Comparison of ENCODE assay signal across 10 cellular contexts in the genomic region with DNA sequence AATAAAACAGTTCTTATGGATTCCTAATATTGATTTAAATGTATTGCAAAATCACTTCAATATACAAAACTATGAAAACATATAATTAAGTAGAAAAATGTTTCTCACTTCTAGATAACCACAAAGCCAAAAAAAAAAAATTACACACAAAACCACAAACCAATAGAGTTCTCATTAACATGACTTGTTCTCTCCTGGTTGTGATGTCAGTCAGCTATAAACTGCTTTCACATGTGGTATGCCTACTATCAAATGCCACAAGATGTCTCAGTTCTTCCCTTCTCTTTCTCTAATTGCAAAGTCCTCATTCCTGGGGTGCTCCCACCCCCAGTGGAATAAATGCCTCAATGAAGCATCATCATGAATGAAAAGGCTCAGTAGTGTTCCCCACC. TPM values are rescaled to one million over a fixed set of nuclear protein-coding genes. Genes with fewer than 3 reads are reported as not detected.
DNase-seq lines count a peak whose midpoint lies in the region; ATAC-seq and TF ChIP-seq lines count a peak whose summit lies in the region.
"Had no signal": no experiment of that assay in that cellular context is flagged by ENCODE, and none has a peak within 500 bp of the region (broad histone marks: within the 10 kb centered on the region; RNA-seq: fewer than 3 reads in every experiment).

No MANE protein-coding gene starts in this region.

- H3K9me3 Mint-ChIP-seq in MCF 10A (ENCODE audit: unreplicated experiment): no peaks in the 10 kb centered on the region

- TF ChIP-seq POLR2A in breast epithelium (IDR thresholded peaks at IDR 0.05): no peak
- no peak for TF ChIP-seq POLR2A in esophagus squamous epithelium (IDR thresholded peaks at IDR 0.05)

- BruUV-seq in MCF 10A (replicated peaks; lab: Mats Ljungman, UMichigan): no TSS peak

- no peak overlapping the region for H3K27ac ChIP-seq in breast epithelium
- peak overlapping the region; percentile 26 to 69 (median 50) for H3K27ac ChIP-seq in esophagus squamous epithelium
- peak overlapping the region; percentile 5 for H3K27ac ChIP-seq in upper lobe of right lung

- no peak for ATAC-seq in upper lobe of right lung
- no peak for ATAC-seq in GM21390 (IDR thresholded peaks at IDR 0.05; ENCODE audit: unreplicated experiment)
- ATAC-seq in HG02623 (IDR thresholded peaks at IDR 0.05; ENCODE audit: unreplicated experiment): no peak
- ATAC-seq: left cardiac atrium had no signal

- H3K36me3 ChIP-seq in breast epithelium: no peaks in the 10 kb centered on the region
- H3K36me3 ChIP-seq in esophagus squamous epithelium: no peaks in the 10 kb centered on the region
- no peaks in the 10 kb centered on the region for H3K36me3 ChIP-seq in upper lobe of right lung

- H3K4me1 ChIP-seq in breast epithelium: no peaks in the 10 kb centered on the region
- H3K4me1 ChIP-seq in esophagus squamous epithelium: peaks cover 13 to 83% (median 47%) of the 10 kb centered on the region in 3 donors
- H3K4me1 ChIP-seq in upper lobe of right lung: peaks cover 19% of the 10 kb centered on the region

- no peaks in the 10 kb centered on the region for H3K27me3 Mint-ChIP-seq in MCF 10A (ENCODE audit: insufficient read depth, unreplicated experiment)
- H3K27me3 Mint-ChIP-seq: T-cell had no signal

- H3K27ac Mint-ChIP-seq in MCF 10A (ENCODE audit: low read depth, unreplicated experiment): peak overlapping the region; percentile 95
- H3K27ac Mint-ChIP-seq: T-cell had no signal

- no peak overlapping the region for H3K4me3 ChIP-seq in breast epithelium
- H3K4me3 ChIP-seq in esophagus squamous epithelium: no peak overlapping the region
- H3K4me3 ChIP-seq in upper lobe of right lung: no peak overlapping the region

- intact Hi-C loops in MCF 10A (cut with micrococcal nuclease): loop anchor here (5.0 kb wide), 1 partner anchor 66 kb away; no protein-coding TSS in a partner anchor
- intact Hi-C loops in breast epithelium (cut with DNase I; ENCODE audit: low total_unique reads): no loop called here
- intact Hi-C loops in esophagus squamous epithelium (cut with DNase I): no loop called here
- intact Hi-C loops in upper lobe of right lung (cut with DNase I): no loop called here

- CTCF ChIA-PET in MCF 10A (lab: Yijun Ruan, JAX): interaction anchor here (0.7 to 1.7 kb wide), 8 partner anchors 10 to 209 kb away, joined by 3 to 7 read pairs (median 4); a partner anchor contains a TSS

- peaks cover 43% of the 10 kb centered on the region for H3K4me1 Mint-ChIP-seq in MCF 10A (ENCODE audit: insufficient read depth, unreplicated experiment)

- DNase-seq in MCF 10A (ENCODE audit: unreplicated experiment) (peak; percentile 64), breast epithelium (ENCODE audit: low spot score in 2 of 2) (no peak), NOMO-1 treated with dmso at 0.1 percent for 144 hours (lab: John Stamatoyannopoulos, UW; ENCODE audit: unreplicated experiment) (peak; percentile 34), esophagus squamous epithelium (lab: John Stamatoyannopoulos, UW) (no peak), upper lobe of right lung (no peak), AML-193 (lab: John Stamatoyannopoulos, UW) (no peak)
- DNase-seq: left cardiac atrium, T-cell had no signal

- peak overlapping the region; percentile 70 for H3K4me3 Mint-ChIP-seq in MCF 10A (ENCODE audit: unreplicated experiment)
- H3K4me3 Mint-ChIP-seq: T-cell had no signal

- H3K9me3 ChIP-seq in breast epithelium: no peaks in the 10 kb centered on the region
- H3K9me3 ChIP-seq in esophagus squamous epithelium: no peaks in the 10 kb centered on the region
- no peaks in the 10 kb centered on the region for H3K9me3 ChIP-seq in upper lobe of right lung

- H3K36me3 Mint-ChIP-seq in MCF 10A (ENCODE audit: insufficient read depth, unreplicated experiment): no peaks in the 10 kb centered on the region
- H3K36me3 Mint-ChIP-seq: T-cell had no signal

- no peak for TF ChIP-seq CTCF in MCF 10A (IDR thresholded peaks at IDR 0.05; ENCODE audit: unreplicated experiment)
- no peak for TF ChIP-seq CTCF in breast epithelium (IDR thresholded peaks at IDR 0.05)
- no peak for TF ChIP-seq CTCF in esophagus squamous epithelium (IDR thresholded peaks at IDR 0.05)
- no peak for TF ChIP-seq CTCF in upper lobe of right lung (IDR thresholded peaks at IDR 0.05)

- POLR2A ChIA-PET in MCF 10A (lab: Yijun Ruan, JAX): interaction anchor here (0.7 to 9.7 kb wide), 17 partner anchors 8 to 228 kb away, joined by 3 to 229 read pairs (median 3); a partner anchor contains a TSS

- H3K27me3 ChIP-seq in breast epithelium: no peaks in the 10 kb centered on the region
- no peaks in the 10 kb centered on the region for H3K27me3 ChIP-seq in esophagus squamous epithelium
- H3K27me3 ChIP-seq in upper lobe of right lung: no peaks in the 10 kb centered on the region

RNA-seq across cellular contexts. Expression of a gene that starts 16.6 kb away (rescaled TPM):
- 27.6 and 30.4 TPM in 2 replicates for total RNA-seq in MCF 10A (2022)
- 10 to 100 TPM; 25.6 to 75.2 (median 27.5) TPM for total RNA-seq in breast epithelium
- 10 to 100 TPM; 27.3 to 46.3 (median 38.8) TPM for total RNA-seq in esophagus squamous epithelium
- total RNA-seq in upper lobe of right lung: 36.0 TPM

Comparison
In these comparisons a context has a peak if more than half of its experiments do, and no peak if none do; other contexts are left out.
1. DNase-seq: peak in MCF 10A (single experiment) and NOMO-1 treated with dmso at 0.1 percent for 144 hours (single experiment); none in breast epithelium (0 of 2), esophagus squamous epithelium (single experiment), upper lobe of right lung (single experiment) and AML-193 (0 of 2).
2. H3K27ac ChIP-seq: peak in esophagus squamous epithelium (4 of 4) and upper lobe of right lung (single experiment); none in breast epithelium (0 of 2).